ENCODE assay signal across 12 cellular contexts in genomic region chr3:127748754-127749327, GRCh38.
DNase-seq lines count a peak whose midpoint lies in the region; ATAC-seq and TF ChIP-seq lines count a peak whose summit lies in the region.
"Had no signal": no experiment of that assay in that cellular context is flagged by ENCODE, and none has a peak within 500 bp of the region (broad histone marks: within the 10 kb centered on the region; RNA-seq: fewer than 3 reads in every experiment).

No MANE protein-coding gene starts in this region.

- H3K4me3 ChIP-seq in ACC112 (ENCODE audit: low read depth, low read length) (0 out of 2 replicates have a peak overlapping the region, but pooled peaks have one; percentile 13), RWPE2 (ENCODE audit: severe bottlenecking) (no peak overlapping the region)

- H3K27ac ChIP-seq in ACC112 (ENCODE audit: low read depth, low read length) (peak overlapping the region; percentile 71), RWPE2 (ENCODE audit: poor library complexity, severe bottlenecking) (peak overlapping the region; percentile 82), foreskin keratinocyte (peak overlapping the region; percentile 95)

- H3K4me3 Mint-ChIP-seq in osteocyte (ENCODE audit: unreplicated experiment) = peak overlapping the region; percentile 46
- H3K4me3 Mint-ChIP-seq: activated naive CD8-positive, alpha-beta T cell treated with anti-CD3 and anti-CD28 coated beads, Interleukin-2, amount 50 U/mL, for 24 hours; stimulated activated naive CD8-positive, alpha-beta T cell treated with anti-CD3 and anti-CD28 coated beads, Interleukin-15, Interleukin-2, amounts not matched to agents 100 ng/mL and 50 ng/mL, for 24 hours had no signal

- no peaks in the 10 kb centered on the region for H3K27me3 ChIP-seq in ACC112 (ENCODE audit: insufficient read depth, low read length)
- no peaks in the 10 kb centered on the region for H3K27me3 ChIP-seq in RWPE2 (ENCODE audit: insufficient read depth, poor library complexity, severe bottlenecking)
- H3K27me3 ChIP-seq in foreskin keratinocyte = no peaks in the 10 kb centered on the region

- H3K4me1 ChIP-seq in ACC112 (ENCODE audit: control insufficient read depth, insufficient read depth, low read length, unreplicated experiment) = peaks cover 53% of the 10 kb centered on the region
- peaks cover 42% of the 10 kb centered on the region for H3K4me1 ChIP-seq in RWPE2 (ENCODE audit: insufficient read depth, poor library complexity, severe bottlenecking)
- H3K4me1 ChIP-seq in foreskin keratinocyte = peaks cover 46% of the 10 kb centered on the region

- H3K4me1 Mint-ChIP-seq in osteocyte (ENCODE audit: unreplicated experiment) = peaks cover 84% of the 10 kb centered on the region

- H3K9me3 ChIP-seq in RWPE2 (ENCODE audit: severe bottlenecking) = no peaks in the 10 kb centered on the region

- peaks cover 6% of the 10 kb centered on the region for H3K79me2 ChIP-seq in ACC112 (ENCODE audit: control insufficient read depth, insufficient read depth, low read length, unreplicated experiment)

- TF ChIP-seq CTCF in RWPE2 (IDR thresholded peaks at IDR 0.05; ENCODE audit: poor library complexity, severe bottlenecking) = no peak
- no peak for TF ChIP-seq CTCF in foreskin keratinocyte (conservative IDR thresholded peaks at IDR 0.05)
- TF ChIP-seq CTCF in osteocyte (IDR thresholded peaks at IDR 0.05) = no peak

- peaks cover 2% of the 10 kb centered on the region for H3K36me3 Mint-ChIP-seq in osteocyte (ENCODE audit: unreplicated experiment)

- H3K27ac Mint-ChIP-seq in osteocyte (ENCODE audit: unreplicated experiment) = peak overlapping the region; percentile 96
- H3K27ac Mint-ChIP-seq: activated naive CD8-positive, alpha-beta T cell treated with anti-CD3 and anti-CD28 coated beads, Interleukin-2, amount 50 U/mL, for 24 hours had no signal

- DNase-seq in RWPE2 (ENCODE audit: low spot score) (no peak), foreskin keratinocyte (no peak), osteocyte (ENCODE audit: extremely low spot score, unreplicated experiment) (no peak), dermis blood vessel endothelial cell (no peak), NCI-H2227 treated with DMSO at 0.1 percent for 48 hours (lab: John Stamatoyannopoulos, UW) (no peak), NCI-H146 (lab: John Stamatoyannopoulos, UW) (no peak)
- DNase-seq: activated CD4-positive, alpha-beta T cell treated with anti-CD3 and anti-CD28 coated beads for 48 hours; activated naive CD8-positive, alpha-beta T cell treated with anti-CD3 and anti-CD28 coated beads, Interleukin-2, amount 50 U/mL, for 24 hours; SHP77 treated with DMSO at 0.1 percent for 48 hours had no signal

- H3K36me3 ChIP-seq in ACC112 (ENCODE audit: insufficient read depth, low read length) = no peaks in the 10 kb centered on the region
- no peaks in the 10 kb centered on the region for H3K36me3 ChIP-seq in RWPE2 (ENCODE audit: low read depth)

- ATAC-seq in RWPE2 (ENCODE audit: low read depth) = no peak
- no peak for ATAC-seq in foreskin keratinocyte
- ATAC-seq in GM19035 (IDR thresholded peaks at IDR 0.05; ENCODE audit: unreplicated experiment) = no peak
- ATAC-seq: activated naive CD8-positive, alpha-beta T cell treated with anti-CD3 and anti-CD28 coated beads, Interleukin-2, amount 50 U/mL, for 24 hours had no signal

- H3K27me3 Mint-ChIP-seq in osteocyte (ENCODE audit: unreplicated experiment) = no peaks in the 10 kb centered on the region

- no peak overlapping the region for H2AFZ ChIP-seq in ACC112 (ENCODE audit: low read length, unreplicated experiment)

- no peaks in the 10 kb centered on the region for H3K9me3 Mint-ChIP-seq in osteocyte (ENCODE audit: unreplicated experiment)
- H3K9me3 Mint-ChIP-seq: activated naive CD8-positive, alpha-beta T cell treated with anti-CD3 and anti-CD28 coated beads, Interleukin-2, amount 50 U/mL, for 24 hours; stimulated activated naive CD8-positive, alpha-beta T cell treated with anti-CD3 and anti-CD28 coated beads, Interleukin-15, Interleukin-2, amounts not matched to agents 100 ng/mL and 50 ng/mL, for 24 hours had no signal
